ENCODE assay signal across 11 cellular contexts in genomic region chr20:52923123-52923543, GRCh38. TPM values are rescaled to one million over a fixed set of nuclear protein-coding genes. Genes with fewer than 3 reads are reported as not detected.
DNase-seq lines count a peak whose midpoint lies in the region; ATAC-seq and TF ChIP-seq lines count a peak whose summit lies in the region.
"Had no signal": no experiment of that assay in that cellular context is flagged by ENCODE, and none has a peak within 500 bp of the region (broad histone marks: within the 10 kb centered on the region; RNA-seq: fewer than 3 reads in every experiment).

No MANE protein-coding gene starts in this region.

- no peak for TF ChIP-seq CTCF in fibroblast of the aortic adventitia (IDR thresholded peaks at IDR 0.05; ENCODE audit: insufficient read depth, low read length)

- H3K36me3 Mint-ChIP-seq in activated naive CD4-positive, alpha-beta T cell treated with anti-CD3 and anti-CD28 coated beads, Interleukin-2, amount 50 U/mL, for 24 hours, result peaks cover 6% of the 10 kb centered on the region

- no peaks in the 10 kb centered on the region for H3K27me3 Mint-ChIP-seq in activated naive CD4-positive, alpha-beta T cell treated with anti-CD3 and anti-CD28 coated beads, Interleukin-2, amount 50 U/mL, for 24 hours

- H3K4me1 Mint-ChIP-seq in activated naive CD4-positive, alpha-beta T cell treated with anti-CD3 and anti-CD28 coated beads, Interleukin-2, amount 50 U/mL, for 24 hours, result peaks cover 18% of the 10 kb centered on the region
- H3K4me1 Mint-ChIP-seq: B cell had no signal

- DNase-seq in activated naive CD4-positive, alpha-beta T cell treated with anti-CD3 and anti-CD28 coated beads, Interleukin-2, amount 50 U/mL, for 16 hours, result no peak
- DNase-seq in SW 1271 (lab: John Stamatoyannopoulos, UW), result peak; percentile 65 to 80
- peak; percentile 79 for DNase-seq in fibroblast of the aortic adventitia (ENCODE audit: low read depth)
- peak; percentile 82 for DNase-seq in stromal cell of bone marrow (ENCODE audit: low read depth)
- no peak for DNase-seq in NCI-H2107 (lab: John Stamatoyannopoulos, UW)
- DNase-seq: activated CD8-positive, alpha-beta T cell treated with anti-CD3 and anti-CD28 coated beads, Interleukin-2, amount 10 ng/mL, durations not matched to agents 7 days and 5 days had no signal

- peak overlapping the region; percentile 44 for H3K27ac Mint-ChIP-seq in activated naive CD4-positive, alpha-beta T cell treated with anti-CD3 and anti-CD28 coated beads, Interleukin-2, amount 50 U/mL, for 24 hours
- H3K27ac Mint-ChIP-seq: activated CD8-positive, alpha-beta T cell treated with anti-CD3 and anti-CD28 coated beads, Interleukin-2, amount 10 ng/mL, durations not matched to agents 7 days and 5 days; B cell had no signal

- H3K4me3 Mint-ChIP-seq in activated naive CD4-positive, alpha-beta T cell treated with anti-CD3 and anti-CD28 coated beads, Interleukin-2, amount 50 U/mL, for 24 hours, result peak overlapping the region; percentile 5
- H3K4me3 Mint-ChIP-seq: activated CD8-positive, alpha-beta T cell treated with anti-CD3 and anti-CD28 coated beads, Interleukin-2, amount 10 ng/mL, durations not matched to agents 7 days and 5 days; B cell had no signal

- no peak overlapping the region for H3K4me3 ChIP-seq in fibroblast of the aortic adventitia (ENCODE audit: low read depth, low read length)
- H3K4me3 ChIP-seq: K562 had no signal

- no peak for ATAC-seq in GM18858 (IDR thresholded peaks at IDR 0.05; ENCODE audit: unreplicated experiment)
- ATAC-seq in HG02870 (IDR thresholded peaks at IDR 0.05; ENCODE audit: unreplicated experiment), result no peak
- ATAC-seq: activated CD8-positive, alpha-beta T cell treated with anti-CD3 and anti-CD28 coated beads, Interleukin-2, amount 10 ng/mL, durations not matched to agents 7 days and 5 days; K562 had no signal

- peaks cover 8% of the 10 kb centered on the region for H3K9me3 Mint-ChIP-seq in activated naive CD4-positive, alpha-beta T cell treated with anti-CD3 and anti-CD28 coated beads, Interleukin-2, amount 50 U/mL, for 24 hours

RNA-seq across cellular contexts. Expression of gene TSHZ2, which starts 49.0 kb away (rescaled TPM):
- 6.9 and 48.9 TPM in 2 replicates for total RNA-seq in fibroblast of the aortic adventitia (ENCODE audit: low replicate concordance)

Comparison
In these comparisons a context has a peak if more than half of its experiments do, and no peak if none do; other contexts are left out.
1. DNase-seq: peak in SW 1271 (2 of 2), fibroblast of the aortic adventitia (single experiment) and stromal cell of bone marrow (single experiment); none in activated naive CD4-positive, alpha-beta T cell treated with anti-CD3 and anti-CD28 coated beads, Interleukin-2, amount 50 U/mL, for 16 hours (single experiment) and NCI-H2107 (single experiment).